In genomic region chr5:220008-220407, GRCh38 we compare ENCODE assay signal across 2 cellular contexts.
TF ChIP-seq lines count a peak whose summit lies in the region.

No MANE protein-coding gene starts in this region.

TF ChIP-seq in SK-N-SH, 30 proteins besides CTCF, POLR2A, EP300 and RAD21 (continued from another document):
- TF ChIP-seq TAF1 (IDR thresholded peaks at IDR 0.05; ENCODE audit: borderline replicate concordance, low read depth, low read length) (no peak), PBX3 (IDR thresholded peaks at IDR 0.05) (no peak)

TF ChIP-seq in SK-N-SH treated with all-trans-retinoic acid at 6 μM for 48 hours, 23 proteins besides CTCF, POLR2A, EP300 and RAD21:
- TF ChIP-seq TSHZ2 (CRISPR knock-in tag; IDR thresholded peaks at IDR 0.05) (no peak), SNAI2 (CRISPR knock-in tag; IDR thresholded peaks at IDR 0.05) (no peak), ZC3H10 (CRISPR knock-in tag; IDR thresholded peaks at IDR 0.05) (no peak), OSR1 (CRISPR knock-in tag; IDR thresholded peaks at IDR 0.05) (no peak), BACH2 (CRISPR knock-in tag; IDR thresholded peaks at IDR 0.05; ENCODE audit: borderline replicate concordance) (no peak)
